ENCODE assay signal across 12 cellular contexts in genomic region chr14:89384023-89384422, GRCh38. TPM values are rescaled to one million over a fixed set of nuclear protein-coding genes. Genes with fewer than 3 reads are reported as not detected.
DNase-seq lines count a peak whose midpoint lies in the region; ATAC-seq and FAIRE-seq lines count a peak whose summit lies in the region.
"Had no signal": no experiment of that assay in that cellular context is flagged by ENCODE, and none has a peak within 500 bp of the region (broad histone marks: within the 10 kb centered on the region; RNA-seq: fewer than 3 reads in every experiment).

No MANE protein-coding gene starts in this region.

- H3K27me3 Mint-ChIP-seq in activated CD4-positive, alpha-beta T cell treated with anti-CD3 and anti-CD28 coated beads, Interleukin-2, amount 10 ng/mL, durations not matched to agents 24 days and 14 days: no peaks in the 10 kb centered on the region

- no peak overlapping the region for H3K27ac Mint-ChIP-seq in activated CD4-positive, alpha-beta T cell treated with anti-CD3 and anti-CD28 coated beads, Interleukin-2, amount 10 ng/mL, durations not matched to agents 24 days and 14 days

- peaks cover 37% of the 10 kb centered on the region for H3K36me3 Mint-ChIP-seq in activated CD4-positive, alpha-beta T cell treated with anti-CD3 and anti-CD28 coated beads, Interleukin-2, amount 10 ng/mL, durations not matched to agents 24 days and 14 days (ENCODE audit: low read depth)

- WGBS in small intestine, 3 donors: 87 to 90% (median 88%) methylated on average over 3 of the region's 3 CpGs

- no peak overlapping the region for H3K4me3 ChIP-seq in skeletal muscle satellite cell (ENCODE audit: low read length)
- no peak overlapping the region for H3K4me3 ChIP-seq in small intestine (ENCODE audit: low read depth in 1 of 2, low read length in 2 of 2)
- H3K4me3 ChIP-seq: skin epidermis, tibial artery had no signal

- peaks cover 8% of the 10 kb centered on the region for H3K9me3 Mint-ChIP-seq in activated CD4-positive, alpha-beta T cell treated with anti-CD3 and anti-CD28 coated beads, Interleukin-2, amount 10 ng/mL, durations not matched to agents 24 days and 14 days

- H3K4me2 ChIP-seq in skeletal muscle satellite cell (ENCODE audit: low read length): peak overlapping the region; percentile 4

- no peaks in the 10 kb centered on the region for H3K36me3 ChIP-seq in skeletal muscle satellite cell (ENCODE audit: insufficient read depth, low read length)
- H3K36me3 ChIP-seq in small intestine (ENCODE audit: control insufficient read depth in 2 of 2, insufficient read depth in 2 of 2, low read length in 2 of 2): peaks cover 0 to 4% of the 10 kb centered on the region in 2 donors
- H3K36me3 ChIP-seq: tibial artery had no signal

- ATAC-seq in HG02610 (IDR thresholded peaks at IDR 0.05; ENCODE audit: unreplicated experiment): peak; percentile 73
- ATAC-seq in HG03575 (IDR thresholded peaks at IDR 0.05; ENCODE audit: extremely low read depth, insufficient number of reproducible peaks, low FRiP score, unreplicated experiment): peak; percentile 80

- no peak for FAIRE-seq in small intestine (lab: Jason Lieb, UNC)
- FAIRE-seq: colon had no signal

- H3K9ac ChIP-seq in skeletal muscle satellite cell (ENCODE audit: low read depth, low read length): no peak overlapping the region

- intact Hi-C loops in activated CD4-positive, alpha-beta T cell treated with anti-CD3 and anti-CD28 coated beads, Interleukin-2, amount 10 ng/mL, durations not matched to agents 24 days and 14 days (cut with micrococcal nuclease): no loop called here

- no peak overlapping the region for H3K4me3 Mint-ChIP-seq in activated CD4-positive, alpha-beta T cell treated with anti-CD3 and anti-CD28 coated beads, Interleukin-2, amount 10 ng/mL, durations not matched to agents 24 days and 14 days

- DNase-seq in DMS 273 (lab: John Stamatoyannopoulos, UW; ENCODE audit: unreplicated experiment) (peak; percentile 31), DMS 273 treated with DMSO at 0.1 percent for 48 hours (lab: John Stamatoyannopoulos, UW) (no peak), NCI-H774 (lab: John Stamatoyannopoulos, UW) (no peak), small intestine (no peak)
- DNase-seq in activated CD4-positive, alpha-beta T cell treated with anti-CD3 and anti-CD28 coated beads, Interleukin-2, amount 10 ng/mL, durations not matched to agents 24 days and 14 days: no peak
- DNase-seq: tibial artery had no signal

- peaks cover 5% of the 10 kb centered on the region for H3K4me1 Mint-ChIP-seq in activated CD4-positive, alpha-beta T cell treated with anti-CD3 and anti-CD28 coated beads, Interleukin-2, amount 10 ng/mL, durations not matched to agents 24 days and 14 days

- no peak overlapping the region for H3K27ac ChIP-seq in small intestine (ENCODE audit: low read depth in 1 of 2, low read length in 1 of 2)
- H3K27ac ChIP-seq: 22Rv1, skin epidermis, tibial artery had no signal

- H3K4me1 ChIP-seq in skeletal muscle satellite cell (ENCODE audit: control insufficient read depth, insufficient read depth, low read length): peaks cover 23% of the 10 kb centered on the region
- H3K4me1 ChIP-seq in small intestine (ENCODE audit: control insufficient read depth in 2 of 2, insufficient read depth in 1 of 2, low read depth in 1 of 2, low read length in 1 of 2): peaks cover 3 to 6% of the 10 kb centered on the region in 2 donors

- H3K9me3 ChIP-seq in skeletal muscle satellite cell (replicated peaks; ENCODE audit: low read length) (no peaks in the 10 kb centered on the region), small intestine (ENCODE audit: control insufficient read depth, low read depth) (no peaks in the 10 kb centered on the region)
- H3K9me3 ChIP-seq: tibial artery had no signal

- no peaks in the 10 kb centered on the region for H3K27me3 ChIP-seq in skeletal muscle satellite cell (ENCODE audit: control insufficient read depth, insufficient read depth, low read length)
- no peaks in the 10 kb centered on the region for H3K27me3 ChIP-seq in small intestine (ENCODE audit: control insufficient read depth in 2 of 2, insufficient read depth in 2 of 2, low read length in 2 of 2)
- H3K27me3 ChIP-seq: tibial artery had no signal

RNA-seq across cellular contexts. Expression of gene FOXN3, which starts 33.0 kb away (rescaled TPM):
- total RNA-seq in skeletal muscle satellite cell (2012; rRNA removed): 19.4 and 22.6 TPM in 2 replicates
- total RNA-seq in activated CD4-positive, alpha-beta T cell treated with anti-CD3 and anti-CD28 coated beads, Interleukin-2, amount 10 ng/mL, durations not matched to agents 24 days and 14 days: 80.0 and 85.2 TPM in 2 replicates
- 10 to 100 TPM; 22.0 to 47.3 (median 47.2) TPM for polyA plus RNA-seq in small intestine
